In genomic region chr3:5186854-5187151, GRCh38 we compare ENCODE assay signal across 8 cellular contexts. TPM values are rescaled to one million over a fixed set of nuclear protein-coding genes. Genes with fewer than 3 reads are reported as not detected.
DNase-seq lines count a peak whose midpoint lies in the region; ATAC-seq and TF ChIP-seq lines count a peak whose summit lies in the region.

No MANE protein-coding gene starts in this region.

- H3K4me1 ChIP-seq in MM.1S (ENCODE audit: low read length) = peaks cover 43% of the 10 kb centered on the region

- BruUV-seq in Calu3 (replicated peaks; lab: Mats Ljungman, UMichigan) = TSS peak; percentile 86

- no peaks in the 10 kb centered on the region for H3K9me2 ChIP-seq in MM.1S (replicated peaks; ENCODE audit: insufficient read depth, low read length)

- H3K4me3 ChIP-seq in MM.1S (ENCODE audit: low read length) = peak overlapping the region; percentile 78

- peak overlapping the region; percentile 95 for H3K9ac ChIP-seq in MM.1S (ENCODE audit: low read length)

- no peak overlapping the region for H2AFZ ChIP-seq in MM.1S (ENCODE audit: low read length)

- peaks cover 74% of the 10 kb centered on the region for H3F3A ChIP-seq in MM.1S (ENCODE audit: insufficient read depth, low read length)

- H3K27ac Mint-ChIP-seq in Calu3 (ENCODE audit: unreplicated experiment) = peak overlapping the region; percentile 81
- peak overlapping the region; percentile 85 for H3K27ac Mint-ChIP-seq in dendritic cell treated with granulocyte-macrophage colony-stimulating factor and Interleukin-4, amounts not matched to agents 40 ng/mL and 50 ng/mL, for 4 days
- peak overlapping the region; percentile 82 to 87 for H3K27ac Mint-ChIP-seq in natural killer cell treated with Interleukin-12 subunit alpha and Interleukin-12 subunit beta and Interleukin-15 and Interleukin-18, amount 100 ng/mL, for 72 hours

- peak overlapping the region; percentile 65 for H3K4me2 ChIP-seq in MM.1S (ENCODE audit: low read depth, low read length)

- H3K36me3 Mint-ChIP-seq in Calu3 (ENCODE audit: insufficient read depth, unreplicated experiment) = peaks cover 57% of the 10 kb centered on the region
- H3K36me3 Mint-ChIP-seq in dendritic cell treated with granulocyte-macrophage colony-stimulating factor and Interleukin-4, amounts not matched to agents 40 ng/mL and 50 ng/mL, for 4 days (ENCODE audit: low read depth) = peaks cover 56% of the 10 kb centered on the region
- H3K36me3 Mint-ChIP-seq in natural killer cell treated with Interleukin-12 subunit alpha and Interleukin-12 subunit beta and Interleukin-15 and Interleukin-18, amount 100 ng/mL, for 72 hours = peaks cover 11% of the 10 kb centered on the region

- H3K9me3 ChIP-seq in MM.1S (replicated peaks; ENCODE audit: insufficient read depth, low read length) = no peaks in the 10 kb centered on the region

- peak overlapping the region; percentile 74 for H3K4me3 Mint-ChIP-seq in Calu3 (ENCODE audit: low read depth, unreplicated experiment)
- peak overlapping the region; percentile 84 for H3K4me3 Mint-ChIP-seq in dendritic cell treated with granulocyte-macrophage colony-stimulating factor and Interleukin-4, amounts not matched to agents 40 ng/mL and 50 ng/mL, for 4 days
- peak overlapping the region; percentile 100 for H3K4me3 Mint-ChIP-seq in natural killer cell treated with Interleukin-12 subunit alpha and Interleukin-12 subunit beta and Interleukin-15 and Interleukin-18, amount 100 ng/mL, for 72 hours

- no peak for DNase-seq in Calu3
- no peak for DNase-seq in MM.1S
- no peak for DNase-seq in natural killer cell treated with Interleukin-12 subunit alpha and Interleukin-12 subunit beta and Interleukin-15 and Interleukin-18, amount 100 ng/mL, for 72 hours (ENCODE audit: low spot score)
- no peak for DNase-seq in NCI-H2171 treated with DMSO at 0.1 percent for 48 hours (lab: John Stamatoyannopoulos, UW)
- DNase-seq in 8988T = no peak

- intact Hi-C loops in Calu3 (cut with micrococcal nuclease; ENCODE audit: unreplicated experiment) = loop anchor here (2.0 kb wide), 1 partner anchor 64 kb away; the partner anchor contains the start of gene ARL8B
- intact Hi-C loops in dendritic cell treated with granulocyte-macrophage colony-stimulating factor and Interleukin-4, amounts not matched to agents 40 ng/mL and 50 ng/mL, for 4 days (cut with micrococcal nuclease) = loop anchor here (1.0 to 5.0 kb wide), 4 partner anchors 48 to 694 kb away; partner anchors contain the start of genes ARL8B, BHLHE40 and ITPR1

- H3K27ac ChIP-seq in MM.1S (ENCODE audit: low read length) = peak overlapping the region; percentile 80

- H3K27me3 Mint-ChIP-seq in Calu3 (ENCODE audit: unreplicated experiment) = no peaks in the 10 kb centered on the region
- no peaks in the 10 kb centered on the region for H3K27me3 Mint-ChIP-seq in dendritic cell treated with granulocyte-macrophage colony-stimulating factor and Interleukin-4, amounts not matched to agents 40 ng/mL and 50 ng/mL, for 4 days
- no peaks in the 10 kb centered on the region for H3K27me3 Mint-ChIP-seq in natural killer cell treated with Interleukin-12 subunit alpha and Interleukin-12 subunit beta and Interleukin-15 and Interleukin-18, amount 100 ng/mL, for 72 hours

- no peaks in the 10 kb centered on the region for H4K20me1 ChIP-seq in MM.1S (ENCODE audit: insufficient read depth, low read length)

- no peaks in the 10 kb centered on the region for H3K36me3 ChIP-seq in MM.1S (replicated peaks; ENCODE audit: insufficient read depth, low read length)

- CTCF ChIA-PET in Calu3 (lab: Charles Lee) = no interaction called here

- no peak for ATAC-seq in natural killer cell treated with Interleukin-12 subunit alpha and Interleukin-12 subunit beta and Interleukin-15 and Interleukin-18, amount 100 ng/mL, for 72 hours
- no peak for ATAC-seq in HG03469 (IDR thresholded peaks at IDR 0.05; ENCODE audit: unreplicated experiment)
- no peak for ATAC-seq in GM21576 (IDR thresholded peaks at IDR 0.05; ENCODE audit: unreplicated experiment)

- no peak for TF ChIP-seq CTCF in Calu3 (IDR thresholded peaks at IDR 0.05; ENCODE audit: unreplicated experiment)
- TF ChIP-seq CTCF in MM.1S (IDR thresholded peaks at IDR 0.05; ENCODE audit: low read length) = no peak

- H3K4me1 Mint-ChIP-seq in Calu3 (ENCODE audit: low read depth, unreplicated experiment) = peaks cover 11% of the 10 kb centered on the region
- peaks cover 45% of the 10 kb centered on the region for H3K4me1 Mint-ChIP-seq in dendritic cell treated with granulocyte-macrophage colony-stimulating factor and Interleukin-4, amounts not matched to agents 40 ng/mL and 50 ng/mL, for 4 days (ENCODE audit: low read depth)
- H3K4me1 Mint-ChIP-seq in natural killer cell treated with Interleukin-12 subunit alpha and Interleukin-12 subunit beta and Interleukin-15 and Interleukin-18, amount 100 ng/mL, for 72 hours (ENCODE audit: low read depth in 2 of 2) = peaks cover 30 to 39% of the 10 kb centered on the region in 2 donors

- H3K79me2 ChIP-seq in MM.1S (ENCODE audit: low read length) = peaks cover 82% of the 10 kb centered on the region

- H3K9me3 Mint-ChIP-seq in Calu3 (ENCODE audit: low read depth, unreplicated experiment) = no peaks in the 10 kb centered on the region
- no peaks in the 10 kb centered on the region for H3K9me3 Mint-ChIP-seq in dendritic cell treated with granulocyte-macrophage colony-stimulating factor and Interleukin-4, amounts not matched to agents 40 ng/mL and 50 ng/mL, for 4 days
- no peaks in the 10 kb centered on the region for H3K9me3 Mint-ChIP-seq in natural killer cell treated with Interleukin-12 subunit alpha and Interleukin-12 subunit beta and Interleukin-15 and Interleukin-18, amount 100 ng/mL, for 72 hours

- no peaks in the 10 kb centered on the region for H3K27me3 ChIP-seq in MM.1S (replicated peaks; ENCODE audit: insufficient read depth, low read length)

RNA-seq across cellular contexts. Expression of gene EDEM1, which starts 0.7 kb away (rescaled TPM):
- 52.7 and 65.9 TPM in 2 replicates for total RNA-seq in Calu3 (2022)
- 100 to 1,000 TPM; 109 to 171 TPM for total RNA-seq in natural killer cell treated with Interleukin-12 subunit alpha and Interleukin-12 subunit beta and Interleukin-15 and Interleukin-18, amount 100 ng/mL, for 72 hours
